ENCODE assay signal across 8 cellular contexts in the genomic region with DNA sequence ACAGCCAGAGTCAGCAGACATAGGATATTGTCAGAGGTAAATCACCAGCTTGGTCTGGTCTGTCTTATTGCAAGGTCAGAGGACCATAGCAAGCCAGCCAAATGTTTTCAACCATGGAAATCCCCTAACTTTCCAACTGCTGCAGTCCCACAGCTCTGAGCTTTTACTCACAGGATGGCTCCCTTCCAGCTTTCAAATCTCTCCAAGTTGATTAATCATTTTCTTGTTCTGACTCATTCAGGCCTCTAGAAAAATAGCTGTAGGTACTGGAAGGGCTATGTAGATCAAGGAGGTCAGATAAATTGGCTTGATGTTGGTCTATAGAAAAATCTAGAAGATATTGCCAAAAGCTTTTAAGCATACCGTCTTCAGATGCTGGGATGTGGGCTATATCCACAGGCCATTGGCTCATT.
DNase-seq lines count a peak whose midpoint lies in the region; ATAC-seq, FAIRE-seq and TF ChIP-seq lines count a peak whose summit lies in the region.

No MANE protein-coding gene starts in this region.

- 19 to 25% methylated on average over 1 of the region's 1 CpG for WGBS in esophagus, 2 donors
- 4 to 5% methylated on average over 1 of the region's 1 CpG for WGBS in pancreas, 2 donors

- peaks cover 5% of the 10 kb centered on the region; the same call in 1 of the 2 replicates for H3K9me2 ChIP-seq in PC-9 (ENCODE audit: insufficient read depth)

- CTCF ChIA-PET in PC-9 (lab: Charles Lee) = interaction anchor here (0.5 kb wide), 1 partner anchor 288 kb away, joined by 5 read pairs; no protein-coding TSS in a partner anchor

- H2AFZ ChIP-seq in PC-9 = no peak overlapping the region

- H3K36me3 ChIP-seq in PC-9 (ENCODE audit: low read depth) (no peaks in the 10 kb centered on the region), esophagus (ENCODE audit: control insufficient read depth in 2 of 2, insufficient read depth in 2 of 2, low read length in 1 of 2) (no peaks in the 10 kb centered on the region), pancreas (no peaks in the 10 kb centered on the region)

- peaks cover 44% of the 10 kb centered on the region for H3K4me1 ChIP-seq in PC-9 (replicated peaks; ENCODE audit: insufficient read depth)
- no peaks in the 10 kb centered on the region for H3K4me1 ChIP-seq in esophagus (ENCODE audit: control insufficient read depth in 2 of 2, insufficient read depth in 2 of 2, low read length in 1 of 2)
- H3K4me1 ChIP-seq in pancreas = peaks cover 40 to 55% (median 45%) of the 10 kb centered on the region in 3 donors

- peak; percentile 97 for FAIRE-seq in pancreas (lab: Jason Lieb, UNC)

- no peak overlapping the region for H3K27ac Mint-ChIP-seq in activated T-cell treated with anti-CD3 and anti-CD28 coated beads, Interleukin-2, amount 50 U/mL, for 24 hours

- no TSS peak for BruUV-seq in PC-9 (replicated peaks; lab: Mats Ljungman, UMichigan)

- no peaks in the 10 kb centered on the region for H3K27me3 ChIP-seq in PC-9 (ENCODE audit: insufficient read depth, low read depth)
- H3K27me3 ChIP-seq in esophagus (ENCODE audit: control insufficient read depth in 1 of 2, insufficient read depth in 2 of 2, low read length in 2 of 2) = no peaks in the 10 kb centered on the region
- no peaks in the 10 kb centered on the region for H3K27me3 ChIP-seq in pancreas

- H3K9me3 ChIP-seq in PC-9 (ENCODE audit: insufficient read depth, low read depth) = peaks cover 3% of the 10 kb centered on the region; the same call in 1 of the 2 replicates
- H3K9me3 ChIP-seq in esophagus (ENCODE audit: control insufficient read depth in 2 of 2, insufficient read depth in 1 of 2, low read depth in 1 of 2, low read length in 1 of 2) = no peaks in the 10 kb centered on the region
- H3K9me3 ChIP-seq in pancreas = no peaks in the 10 kb centered on the region

- POLR2A ChIA-PET in PC-9 (lab: Charles Lee; ENCODE audit: unreplicated experiment) = interaction anchor here (0.5 to 0.6 kb wide), 3 partner anchors 15 to 560 kb away, joined by 3 to 27 read pairs (median 5); partner anchors contain the start of gene ZFP36L1

- no peak for TF ChIP-seq CTCF in PC-9 (conservative IDR thresholded peaks at IDR 0.05)
- TF ChIP-seq CTCF in pancreas (IDR thresholded peaks at IDR 0.05) = no peak

- H3K9me3 Mint-ChIP-seq in activated T-cell treated with anti-CD3 and anti-CD28 coated beads, Interleukin-2, amount 50 U/mL, for 4 hours = no peaks in the 10 kb centered on the region
- H3K9me3 Mint-ChIP-seq in activated T-cell treated with anti-CD3 and anti-CD28 coated beads, Interleukin-2, amount 50 U/mL, for 24 hours = no peaks in the 10 kb centered on the region

- DNase-seq in activated T-cell treated with anti-CD3 and anti-CD28 coated beads, Interleukin-2, amount 50 U/mL, for 4 hours = peak; percentile 7
- DNase-seq in activated T-cell treated with anti-CD3 and anti-CD28 coated beads, Interleukin-2, amount 50 U/mL, for 24 hours = no peak
- peak; percentile 72 to 96 for DNase-seq in PC-9
- DNase-seq in pancreas = peak in 4 of 6 donors; percentile 41 to 89 (median 79)
- no peak for DNase-seq in 8988T

- H3K4me1 Mint-ChIP-seq in activated T-cell treated with anti-CD3 and anti-CD28 coated beads, Interleukin-2, amount 50 U/mL, for 4 hours (ENCODE audit: low read depth) = peaks cover 7% of the 10 kb centered on the region
- H3K4me1 Mint-ChIP-seq in activated T-cell treated with anti-CD3 and anti-CD28 coated beads, Interleukin-2, amount 50 U/mL, for 24 hours (ENCODE audit: low read depth) = peaks cover 26% of the 10 kb centered on the region

- H3K4me3 ChIP-seq in PC-9 (no peak overlapping the region), esophagus (ENCODE audit: low read depth in 1 of 2, low read length in 2 of 2) (no peak overlapping the region), pancreas (no peak overlapping the region)

- peak; percentile 88 to 91 for ATAC-seq in activated T-cell treated with anti-CD3 and anti-CD28 coated beads, Interleukin-2, amount 50 U/mL, for 4 hours
- ATAC-seq in HG02763 (IDR thresholded peaks at IDR 0.05; ENCODE audit: unreplicated experiment) (peak; percentile 76), pancreas (peak; percentile 87 to 95 (median 91)), GM18873 (IDR thresholded peaks at IDR 0.05; ENCODE audit: low FRiP score, unreplicated experiment) (no peak)

- peaks cover 3% of the 10 kb centered on the region for H3K36me3 Mint-ChIP-seq in activated T-cell treated with anti-CD3 and anti-CD28 coated beads, Interleukin-2, amount 50 U/mL, for 4 hours (ENCODE audit: insufficient read depth)
- H3K36me3 Mint-ChIP-seq in activated T-cell treated with anti-CD3 and anti-CD28 coated beads, Interleukin-2, amount 50 U/mL, for 24 hours (ENCODE audit: low read depth) = no peaks in the 10 kb centered on the region

- H3K79me2 ChIP-seq in PC-9 (ENCODE audit: low read depth) = no peaks in the 10 kb centered on the region

- no peaks in the 10 kb centered on the region for H3K27me3 Mint-ChIP-seq in activated T-cell treated with anti-CD3 and anti-CD28 coated beads, Interleukin-2, amount 50 U/mL, for 4 hours (ENCODE audit: low read depth)
- no peaks in the 10 kb centered on the region for H3K27me3 Mint-ChIP-seq in activated T-cell treated with anti-CD3 and anti-CD28 coated beads, Interleukin-2, amount 50 U/mL, for 24 hours

- intact Hi-C loops in PC-9 (cut with micrococcal nuclease; ENCODE audit: unreplicated experiment) (loop anchor here (2.0 to 5.0 kb wide), 4 partner anchors 22 to 290 kb away; no protein-coding TSS in a partner anchor), pancreas (cut with DNase I) (no loop called here)

- H3K4me2 ChIP-seq in PC-9 = peak overlapping the region; percentile 25; the same call in 1 of the 2 replicates

- no peak overlapping the region for H3K4me3 Mint-ChIP-seq in activated T-cell treated with anti-CD3 and anti-CD28 coated beads, Interleukin-2, amount 50 U/mL, for 4 hours
- H3K4me3 Mint-ChIP-seq in activated T-cell treated with anti-CD3 and anti-CD28 coated beads, Interleukin-2, amount 50 U/mL, for 24 hours = no peak overlapping the region

- peak overlapping the region; percentile 91 for H3K27ac ChIP-seq in PC-9
- peak overlapping the region; percentile 74 to 79 for H3K27ac ChIP-seq in esophagus (ENCODE audit: low read depth in 2 of 2, low read length in 1 of 2)
- H3K27ac ChIP-seq in pancreas = peak overlapping the region; percentile 58 to 91 (median 72)

- no peaks in the 10 kb centered on the region for H4K20me1 ChIP-seq in PC-9 (ENCODE audit: insufficient read depth)

- peaks cover 31% of the 10 kb centered on the region for H3F3A ChIP-seq in PC-9 (ENCODE audit: insufficient read depth, low read depth)

Comparison
In these comparisons a context has a peak if more than half of its experiments do, and no peak if none do; other contexts are left out.
1. DNase-seq: peak in activated T-cell treated with anti-CD3 and anti-CD28 coated beads, Interleukin-2, amount 50 U/mL, for 4 hours (single experiment), PC-9 (2 of 2) and pancreas (4 of 6); none in activated T-cell treated with anti-CD3 and anti-CD28 coated beads, Interleukin-2, amount 50 U/mL, for 24 hours (single experiment) and 8988T (single experiment).
2. Peak in every context shown above with its lines, with median percentiles within 50 percentile points of each other: H3K27ac ChIP-seq.